ENCODE assay signal across 8 cellular contexts in genomic region chr1:203025721-203026665, GRCh38. TPM values are rescaled to one million over a fixed set of nuclear protein-coding genes. Genes with fewer than 3 reads are reported as not detected.
DNase-seq lines count a peak whose midpoint lies in the region; ATAC-seq and TF ChIP-seq lines count a peak whose summit lies in the region.

Gene PPFIA4 (plus strand): TSS chr1:203026491. CDS start chr1:203039009, 12,518 bp downstream.

- H3K27ac ChIP-seq in HEK293 (ENCODE audit: extremely low read depth, low read depth, low read length) (no peak within 1 kb of the TSS; the same call in 1 of the 2 replicates), SU-DHL-6 (ENCODE audit: low read depth, low read length) (no peak within 1 kb of the TSS), cardiac muscle cell (peak within 1 kb of the TSS; percentile 52), parathyroid adenoma (no peak within 1 kb of the TSS), thymus (ENCODE audit: low read depth) (no peak within 1 kb of the TSS)

- no peak within 1 kb of the TSS for H3K9ac ChIP-seq in SU-DHL-6 (ENCODE audit: low read length)
- no peak within 1 kb of the TSS for H3K9ac ChIP-seq in parathyroid adenoma

- CTCF ChIA-PET in HEK293 (lab: Yijun Ruan, JAX), result interaction anchor here (0.5 to 23.3 kb wide), 7 partner anchors 12 to 241 kb away, joined by 3 to 526 read pairs (median 3); no protein-coding TSS in a partner anchor

- H3K9me3 ChIP-seq in HEK293 (ENCODE audit: control insufficient read depth, insufficient read depth, low read depth, low read length) (no peaks in the 10 kb centered on the region), SU-DHL-6 (ENCODE audit: insufficient read depth, low read length) (no peaks in the 10 kb centered on the region), cardiac muscle cell (ENCODE audit: low read depth) (no peaks in the 10 kb centered on the region), parathyroid adenoma (ENCODE audit: control insufficient read depth, low read length) (no peaks in the 10 kb centered on the region), thymus (ENCODE audit: control insufficient read depth) (no peaks in the 10 kb centered on the region)

- H3K4me2 ChIP-seq in SU-DHL-6 (ENCODE audit: low read depth, low read length, poor library complexity, severe bottlenecking) (peak within 1 kb of the TSS; percentile 42), parathyroid adenoma (ENCODE audit: low read length) (peak within 1 kb of the TSS; percentile 73)

- H3K9me3 Mint-ChIP-seq in activated naive CD8-positive, alpha-beta T cell treated with anti-CD3 and anti-CD28 coated beads, Interleukin-2, amount 10 ng/mL, durations not matched to agents 7 days and 5 days, result peaks cover 2% of the 10 kb centered on the region

- 15% methylated on average over 52 of the region's 52 CpGs for WGBS in thymus

- DNase-seq in ELF-1 (ENCODE audit: low read depth, low spot score) (peak; percentile 84), NCI-H1092 treated with DMSO at 0.1 percent for 48 hours (lab: John Stamatoyannopoulos, UW) (peak; percentile 98), cardiac muscle cell (ENCODE audit: low read depth in 1 of 2, low spot score in 1 of 2) (peak; percentile 93 to 95)
- peak; percentile 98 for DNase-seq in activated naive CD8-positive, alpha-beta T cell treated with anti-CD3 and anti-CD28 coated beads, Interleukin-2, amount 10 ng/mL, durations not matched to agents 7 days and 5 days

- peaks cover 22% of the 10 kb centered on the region for H3K4me1 Mint-ChIP-seq in activated naive CD8-positive, alpha-beta T cell treated with anti-CD3 and anti-CD28 coated beads, Interleukin-2, amount 10 ng/mL, durations not matched to agents 7 days and 5 days

- peak within 1 kb of the TSS; percentile 91 for H3K4me3 Mint-ChIP-seq in activated naive CD8-positive, alpha-beta T cell treated with anti-CD3 and anti-CD28 coated beads, Interleukin-2, amount 10 ng/mL, durations not matched to agents 7 days and 5 days

- TF ChIP-seq CTCF in HEK293 (tag by site-specific recombination; IDR thresholded peaks at IDR 0.05), result peak; percentile 41; the same call in 1 of the 2 replicates
- TF ChIP-seq CTCF in SU-DHL-6 (IDR thresholded peaks at IDR 0.05; ENCODE audit: insufficient read depth, low read length, poor library complexity, severe bottlenecking), result no peak
- TF ChIP-seq CTCF in cardiac muscle cell (IDR thresholded peaks at IDR 0.05; ENCODE audit: low read depth, low read length), result no peak
- TF ChIP-seq CTCF in parathyroid adenoma (IDR thresholded peaks at IDR 0.05), result no peak

- H3K4me1 ChIP-seq in HEK293 (ENCODE audit: control insufficient read depth, insufficient read depth, low read length), result no peaks in the 10 kb centered on the region
- peaks cover 26% of the 10 kb centered on the region for H3K4me1 ChIP-seq in cardiac muscle cell (ENCODE audit: low read depth)
- H3K4me1 ChIP-seq in parathyroid adenoma, result no peaks in the 10 kb centered on the region
- H3K4me1 ChIP-seq in thymus (ENCODE audit: control insufficient read depth, insufficient read depth, low read length), result peaks cover 2% of the 10 kb centered on the region

- H3K36me3 Mint-ChIP-seq in activated naive CD8-positive, alpha-beta T cell treated with anti-CD3 and anti-CD28 coated beads, Interleukin-2, amount 10 ng/mL, durations not matched to agents 7 days and 5 days, result peaks cover 25% of the 10 kb centered on the region

- peaks cover 4% of the 10 kb centered on the region for H3K27me3 Mint-ChIP-seq in activated naive CD8-positive, alpha-beta T cell treated with anti-CD3 and anti-CD28 coated beads, Interleukin-2, amount 10 ng/mL, durations not matched to agents 7 days and 5 days

- no peaks in the 10 kb centered on the region for H4K20me1 ChIP-seq in SU-DHL-6 (ENCODE audit: low read depth, low read length)

- H2AFZ ChIP-seq in SU-DHL-6 (ENCODE audit: low read depth, low read length, severe bottlenecking) (no peak within 1 kb of the TSS), parathyroid adenoma (peak within 1 kb of the TSS; percentile 88)

- H3K4me3 ChIP-seq in HEK293 (ENCODE audit: low read depth, low read length) (peak within 1 kb of the TSS; percentile 56), SU-DHL-6 (ENCODE audit: insufficient read depth, low read length, poor library complexity, severe bottlenecking) (no peak within 1 kb of the TSS), cardiac muscle cell (peak within 1 kb of the TSS; percentile 61), parathyroid adenoma (ENCODE audit: low read depth, low read length) (peak within 1 kb of the TSS; percentile 25), thymus (ENCODE audit: low read length) (peak within 1 kb of the TSS; percentile 46)

- H3K9me2 ChIP-seq in SU-DHL-6 (replicated peaks; ENCODE audit: insufficient read depth, low read length), result no peaks in the 10 kb centered on the region

- H3K36me3 ChIP-seq in HEK293 (ENCODE audit: control insufficient read depth in 2 of 2, insufficient read depth in 1 of 2, low read length in 2 of 2) (peaks cover 18 to 38% of the 10 kb centered on the region in 2 experiments), SU-DHL-6 (ENCODE audit: low read length) (peaks cover 17% of the 10 kb centered on the region), cardiac muscle cell (peaks cover 22% of the 10 kb centered on the region), parathyroid adenoma (ENCODE audit: control insufficient read depth, insufficient read depth, low read length) (no peaks in the 10 kb centered on the region), thymus (ENCODE audit: control insufficient read depth, insufficient read depth) (peaks cover 15% of the 10 kb centered on the region)

- H3K27me3 ChIP-seq in SU-DHL-6 (ENCODE audit: low read length), result no peaks in the 10 kb centered on the region
- no peaks in the 10 kb centered on the region for H3K27me3 ChIP-seq in cardiac muscle cell
- no peaks in the 10 kb centered on the region for H3K27me3 ChIP-seq in parathyroid adenoma (ENCODE audit: control insufficient read depth, insufficient read depth, low read length)
- H3K27me3 ChIP-seq in thymus (ENCODE audit: control insufficient read depth, insufficient read depth), result peaks cover 3% of the 10 kb centered on the region

- POLR2A ChIA-PET in HEK293 (lab: Yijun Ruan, JAX), result interaction anchor here (0.6 to 1.6 kb wide), 7 partner anchors 9 to 243 kb away, joined by 3 to 11 read pairs (median 4); partner anchors contain the start of gene TMEM183A
- POLR2A ChIA-PET in activated naive CD8-positive, alpha-beta T cell treated with anti-CD3 and anti-CD28 coated beads, Interleukin-2, amount 10 ng/mL, durations not matched to agents 7 days and 5 days (lab: Charles Lee), result interaction anchor here (1.0 kb wide), 1 partner anchor 19 kb away, joined by 6 read pairs; the partner anchor contains the start of gene TMEM183A

- H3F3A ChIP-seq in SU-DHL-6 (ENCODE audit: insufficient read depth), result peaks cover 21% of the 10 kb centered on the region; the same call in 1 of the 2 replicates

- no peaks in the 10 kb centered on the region for H3K79me2 ChIP-seq in SU-DHL-6 (ENCODE audit: insufficient read depth, low read length)
- H3K79me2 ChIP-seq in parathyroid adenoma, result no peaks in the 10 kb centered on the region

- peak within 1 kb of the TSS; percentile 72 for H3K27ac Mint-ChIP-seq in activated naive CD8-positive, alpha-beta T cell treated with anti-CD3 and anti-CD28 coated beads, Interleukin-2, amount 10 ng/mL, durations not matched to agents 7 days and 5 days

- peak; percentile 95 for ATAC-seq in activated naive CD8-positive, alpha-beta T cell treated with anti-CD3 and anti-CD28 coated beads, Interleukin-2, amount 10 ng/mL, durations not matched to agents 7 days and 5 days (ENCODE audit: low read depth)

TF ChIP-seq in HEK293, 187 proteins besides CTCF, POLR2A, EP300 and RAD21 (continues in another document):
- TF ChIP-seq ZNF660 (tag by site-specific recombination; IDR thresholded peaks at IDR 0.05) (peak; percentile 70; the same call in 1 of the 2 replicates), ZNF416 (tag by site-specific recombination; IDR thresholded peaks at IDR 0.05) (no peak), ZBTB11 (tag by site-specific recombination; conservative IDR thresholded peaks at IDR 0.05; ENCODE audit: low read depth) (no peak), ZNF596 (tag by site-specific recombination; IDR thresholded peaks at IDR 0.05) (no peak), ZFP69B (tag by site-specific recombination; IDR thresholded peaks at IDR 0.05) (peak; percentile 28; the same call in 1 of the 2 replicates), ZNF560 (tag by site-specific recombination; IDR thresholded peaks at IDR 0.05; ENCODE audit: borderline replicate concordance) (no peak), ZNF561 (tag by site-specific recombination; IDR thresholded peaks at IDR 0.05; ENCODE audit: borderline replicate concordance) (no peak), EGR2 (tag by site-specific recombination; IDR thresholded peaks at IDR 0.05; ENCODE audit: low read depth) (peak; percentile 39; the same call in 1 of the 2 replicates), ZNF529 (tag by site-specific recombination; IDR thresholded peaks at IDR 0.05; ENCODE audit: insufficient replicate concordance) (no peak), ZNF837 (tag by site-specific recombination; IDR thresholded peaks at IDR 0.05) (no peak), ZNF571 (tag by site-specific recombination; IDR thresholded peaks at IDR 0.05) (no peak)

RNA-seq across cellular contexts. Expression of gene PPFIA4, which starts in this region (rescaled TPM):
- 10 to 100 TPM; 48.5 to 56.0 TPM for total RNA-seq in activated naive CD8-positive, alpha-beta T cell treated with anti-CD3 and anti-CD28 coated beads, Interleukin-2, amount 10 ng/mL, durations not matched to agents 7 days and 5 days
- total RNA-seq in cardiac muscle cell, result 207 and 215 TPM in 2 replicates
- polyA plus RNA-seq in cardiac muscle cell (63.0 and 97.5 TPM in 2 replicates), thymus (0.82 TPM)

Comparison
In these comparisons a context has a peak if more than half of its experiments do, and no peak if none do; other contexts are left out.
1. RNA of gene PPFIA4 (polyA plus RNA-seq): 63.0 to 97.5 TPM in cardiac muscle cell; 0.82 TPM in thymus (single experiment); every median in the first group is over 10 times any median in the second.
2. Peak in every context shown above with its lines, with median percentiles within 50 percentile points of each other: DNase-seq.